Comparison of ENCODE assay signal across 2 cellular contexts in genomic region chr18:3653859-3654441, GRCh38.
TF ChIP-seq lines count a peak whose summit lies in the region.

No MANE protein-coding gene starts in this region.

TF ChIP-seq in HepG2, 621 proteins besides CTCF, POLR2A, EP300 and RAD21 (continued from another document and continues in another):
- TF ChIP-seq ATAD3A (CRISPR knock-in tag; IDR thresholded peaks at IDR 0.05): no peak
- no peak for TF ChIP-seq ZNF12 (CRISPR knock-in tag; IDR thresholded peaks at IDR 0.05)
- no peak for TF ChIP-seq NR2C2 (CRISPR knock-in tag; IDR thresholded peaks at IDR 0.05; ENCODE audit: borderline replicate concordance)
- TF ChIP-seq ARNT (IDR thresholded peaks at IDR 0.05): no peak
- no peak for TF ChIP-seq SP5 (CRISPR knock-in tag; IDR thresholded peaks at IDR 0.05; ENCODE audit: borderline replicate concordance, low read depth)
- no peak for TF ChIP-seq ZNF33A (CRISPR knock-in tag; IDR thresholded peaks at IDR 0.05; ENCODE audit: borderline replicate concordance)
- TF ChIP-seq REST (IDR thresholded peaks at IDR 0.05; ENCODE audit: borderline replicate concordance in 1 of 2, low read depth in 1 of 2, low read length in 2 of 2): no peak
- TF ChIP-seq TOPORS (CRISPR knock-in tag; IDR thresholded peaks at IDR 0.05): no peak
- TF ChIP-seq ZNF850 (CRISPR knock-in tag; conservative IDR thresholded peaks at IDR 0.05): no peak
- peak; percentile 83 for TF ChIP-seq ZBTB38 (CRISPR knock-in tag; IDR thresholded peaks at IDR 0.05)
- TF ChIP-seq, protein P1, sequence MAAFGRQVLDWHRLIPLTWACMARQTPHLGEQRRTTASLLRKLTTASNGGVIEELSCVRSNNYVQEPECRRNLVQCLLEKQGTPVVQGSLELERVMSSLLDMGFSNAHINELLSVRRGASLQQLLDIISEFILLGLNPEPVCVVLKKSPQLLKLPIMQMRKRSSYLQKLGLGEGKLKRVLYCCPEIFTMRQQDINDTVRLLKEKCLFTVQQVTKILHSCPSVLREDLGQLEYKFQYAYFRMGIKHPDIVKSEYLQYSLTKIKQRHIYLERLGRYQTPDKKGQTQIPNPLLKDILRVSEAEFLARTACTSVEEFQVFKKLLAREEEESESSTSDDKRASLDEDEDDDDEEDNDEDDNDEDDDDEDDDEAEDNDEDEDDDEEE (CRISPR knock-in tag; IDR thresholded peaks at IDR 0.05): 0 out of 2 replicates have a peak, but pooled peaks have one; percentile 61
- TF ChIP-seq, protein P2, sequence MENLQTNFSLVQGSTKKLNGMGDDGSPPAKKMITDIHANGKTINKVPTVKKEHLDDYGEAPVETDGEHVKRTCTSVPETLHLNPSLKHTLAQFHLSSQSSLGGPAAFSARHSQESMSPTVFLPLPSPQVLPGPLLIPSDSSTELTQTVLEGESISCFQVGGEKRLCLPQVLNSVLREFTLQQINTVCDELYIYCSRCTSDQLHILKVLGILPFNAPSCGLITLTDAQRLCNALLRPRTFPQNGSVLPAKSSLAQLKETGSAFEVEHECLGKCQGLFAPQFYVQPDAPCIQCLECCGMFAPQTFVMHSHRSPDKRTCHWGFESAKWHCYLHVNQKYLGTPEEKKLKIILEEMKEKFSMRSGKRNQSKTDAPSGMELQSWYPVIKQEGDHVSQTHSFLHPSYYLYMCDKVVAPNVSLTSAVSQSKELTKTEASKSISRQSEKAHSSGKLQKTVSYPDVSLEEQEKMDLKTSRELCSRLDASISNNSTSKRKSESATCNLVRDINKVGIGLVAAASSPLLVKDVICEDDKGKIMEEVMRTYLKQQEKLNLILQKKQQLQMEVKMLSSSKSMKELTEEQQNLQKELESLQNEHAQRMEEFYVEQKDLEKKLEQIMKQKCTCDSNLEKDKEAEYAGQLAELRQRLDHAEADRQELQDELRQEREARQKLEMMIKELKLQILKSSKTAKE (CRISPR knock-in tag; IDR thresholded peaks at IDR 0.05; ENCODE audit: borderline replicate concordance): no peak
- TF ChIP-seq ZNF138 (CRISPR knock-in tag; IDR thresholded peaks at IDR 0.05; ENCODE audit: low read depth): no peak
- TF ChIP-seq PATZ1 (CRISPR knock-in tag; IDR thresholded peaks at IDR 0.05): no peak
- TF ChIP-seq, protein P3, sequence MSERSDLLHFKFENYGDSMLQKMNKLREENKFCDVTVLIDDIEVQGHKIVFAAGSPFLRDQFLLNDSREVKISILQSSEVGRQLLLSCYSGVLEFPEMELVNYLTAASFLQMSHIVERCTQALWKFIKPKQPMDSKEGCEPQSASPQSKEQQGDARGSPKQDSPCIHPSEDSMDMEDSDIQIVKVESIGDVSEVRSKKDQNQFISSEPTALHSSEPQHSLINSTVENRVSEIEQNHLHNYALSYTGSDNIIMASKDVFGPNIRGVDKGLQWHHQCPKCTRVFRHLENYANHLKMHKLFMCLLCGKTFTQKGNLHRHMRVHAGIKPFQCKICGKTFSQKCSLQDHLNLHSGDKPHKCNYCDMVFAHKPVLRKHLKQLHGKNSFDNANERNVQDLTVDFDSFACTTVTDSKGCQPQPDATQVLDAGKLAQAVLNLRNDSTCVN (CRISPR knock-in tag; IDR thresholded peaks at IDR 0.05; ENCODE audit: borderline replicate concordance): no peak
- TF ChIP-seq GATAD2A (CRISPR knock-in tag; IDR thresholded peaks at IDR 0.05): no peak

TF ChIP-seq in H1, 55 proteins besides CTCF, POLR2A, EP300 and RAD21 (continued from another document):
- no peak for TF ChIP-seq CBX8 (IDR thresholded peaks at IDR 0.05; ENCODE audit: borderline replicate concordance, low read depth, low read length)
